In genomic region chr14:68793734-68794129, GRCh38 we compare ENCODE assay signal across 8 cellular contexts. TPM values are rescaled to one million over a fixed set of nuclear protein-coding genes. Genes with fewer than 3 reads are reported as not detected.
DNase-seq lines count a peak whose midpoint lies in the region; ATAC-seq and TF ChIP-seq lines count a peak whose summit lies in the region.

No MANE protein-coding gene starts in this region.

- H3K27ac ChIP-seq in neutrophil, result peak overlapping the region; percentile 100

- H3K36me3 Mint-ChIP-seq in T-cell, result peaks cover 28% of the 10 kb centered on the region

- peaks cover 4% of the 10 kb centered on the region for H3K9me3 ChIP-seq in neutrophil

- no peaks in the 10 kb centered on the region for H3K9me3 Mint-ChIP-seq in T-cell

- peaks cover 23% of the 10 kb centered on the region for H3K27me3 ChIP-seq in neutrophil

- peaks cover 29 to 54% (median 38%) of the 10 kb centered on the region in 3 donors for H3K4me1 Mint-ChIP-seq in T-cell

- no peaks in the 10 kb centered on the region for H3K27me3 Mint-ChIP-seq in T-cell

- peaks cover 31% of the 10 kb centered on the region for H3K36me3 ChIP-seq in neutrophil

- H3K4me3 ChIP-seq in GM12875 (ENCODE audit: low read depth, low read length) (peak overlapping the region; percentile 88), epithelial cell of proximal tubule (ENCODE audit: low read depth, low read length) (peak overlapping the region; percentile 99), neutrophil (ENCODE audit: low read depth in 1 of 2, low read length in 1 of 2) (peak overlapping the region; percentile 74 to 99)

- peak overlapping the region; percentile 99 for H3K27ac Mint-ChIP-seq in T-cell

- peaks cover 29 to 31% of the 10 kb centered on the region in 2 experiments for H3K4me1 ChIP-seq in neutrophil (ENCODE audit: control insufficient read depth in 1 of 2, insufficient read depth in 1 of 2, low read depth in 1 of 2, low read length in 1 of 2)

- POLR2A ChIA-PET in T-cell (lab: Charles Lee), result interaction anchor here (1.4 to 2.9 kb wide), 3 partner anchors 13 to 22 kb away, joined by 10 to 26 read pairs (median 13); no protein-coding TSS in a partner anchor

- H3K4me3 Mint-ChIP-seq in T-cell, result peak overlapping the region; percentile 91 to 98 (median 96)

- peak in 8 of 34 experiments; percentile 44 to 59 (median 52) for DNase-seq in T-cell
- no peak for DNase-seq in epithelial cell of proximal tubule (ENCODE audit: low read depth)

- ATAC-seq in T-cell (replicated peaks in 1 of 4), result peak; percentile 1 to 7 (median 5)
- ATAC-seq in HG03135 (IDR thresholded peaks at IDR 0.05; ENCODE audit: unreplicated experiment), result no peak
- no peak for ATAC-seq in GM21367 (IDR thresholded peaks at IDR 0.05; ENCODE audit: unreplicated experiment)
- no peak for ATAC-seq in HG03097 (IDR thresholded peaks at IDR 0.05; ENCODE audit: low FRiP score, unreplicated experiment)
- ATAC-seq in HG03175 (IDR thresholded peaks at IDR 0.05; ENCODE audit: unreplicated experiment), result no peak

- CTCF ChIA-PET in T-cell (lab: Charles Lee), result interaction anchor here in 1 of 2 donors (1.1 to 7.1 kb wide), 3 partner anchors 13 to 26 kb away, joined by 4 to 95 read pairs (median 5); no protein-coding TSS in a partner anchor

- no peak for TF ChIP-seq CTCF in GM12875 (IDR thresholded peaks at IDR 0.05; ENCODE audit: borderline replicate concordance, insufficient read depth, low read depth, low read length)
- TF ChIP-seq CTCF in epithelial cell of proximal tubule (conservative IDR thresholded peaks at IDR 0.05; ENCODE audit: low read depth, low read length), result no peak
- no peak for TF ChIP-seq CTCF in neutrophil (IDR thresholded peaks at IDR 0.05)

RNA-seq across cellular contexts. Expression of gene ZFP36L1, which starts 0.9 kb away (rescaled TPM):
- total RNA-seq in T-cell (100 to 1,000 TPM; 123 to 253 (median 233) TPM), epithelial cell of proximal tubule (87.0 and 142 TPM in 2 replicates)

Comparison
In these comparisons a context has a peak if more than half of its experiments do, and no peak if none do; other contexts are left out.
1. ATAC-seq: peak in T-cell (4 of 4); none in HG03135 (single experiment), GM21367 (single experiment), HG03097 (single experiment) and HG03175 (single experiment).
2. Peak in every context shown above with its lines, with median percentiles within 50 percentile points of each other: H3K4me3 ChIP-seq.